Comparison of ENCODE assay signal across 35 cellular contexts in genomic region chr18:25329783-25330182, GRCh38. TPM values are rescaled to one million over a fixed set of nuclear protein-coding genes. Genes with fewer than 3 reads are reported as not detected.
DNase-seq lines count a peak whose midpoint lies in the region; ATAC-seq, FAIRE-seq and TF ChIP-seq lines count a peak whose summit lies in the region.
"Had no signal": no experiment of that assay in that cellular context is flagged by ENCODE, and none has a peak within 500 bp of the region (broad histone marks: within the 10 kb centered on the region; RNA-seq: fewer than 3 reads in every experiment).

No MANE protein-coding gene starts in this region.

- H3K23ac ChIP-seq in IMR-90 (ENCODE audit: low read depth, low read length) (no peak overlapping the region), H1 (ENCODE audit: insufficient read length) (no peak overlapping the region)

- no peak for ATAC-seq in IMR-90 (ENCODE audit: low read depth)
- ATAC-seq in GM19467 (IDR thresholded peaks at IDR 0.05; ENCODE audit: unreplicated experiment): no peak
- no peak for ATAC-seq in GM21786 (IDR thresholded peaks at IDR 0.05; ENCODE audit: unreplicated experiment)
- ATAC-seq: activated CD4-positive, alpha-beta T cell treated with anti-CD3 and anti-CD28 coated beads for 36 hours; activated CD8-positive, alpha-beta T cell treated with anti-CD3 and anti-CD28 coated beads, Interleukin-2, amount 10 ng/mL, durations not matched to agents 7 days and 5 days; foreskin keratinocyte; heart left ventricle; lower lobe of right lung; naive thymus-derived CD4-positive, alpha-beta T cell; T-helper 17 cell had no signal

- no peak overlapping the region for H2BK15ac ChIP-seq in IMR-90 (ENCODE audit: low read depth, low read length)
- no peak overlapping the region for H2BK15ac ChIP-seq in H1 (ENCODE audit: low read length)

- in situ Hi-C loops in ACHN (cut with HindIII; ENCODE audit: low pct_ligation_motif_present, low pct_unique_long_range_greater_than_20kb, low sequenced_read_pairs): no loop called here
- in situ Hi-C loops in IMR-90 (cut with MboI; ENCODE audit: low sequenced_read_pairs): no loop called here

- BruUV-seq in IMR-90 (replicated peaks; lab: Mats Ljungman, UMichigan): no TSS peak

- TF ChIP-seq CTCF in IMR-90 (conservative IDR thresholded peaks at IDR 0.05; ENCODE audit: low read depth, low read length): no peak
- no peak for TF ChIP-seq CTCF in H1 (IDR thresholded peaks at IDR 0.05; ENCODE audit: control extremely low read depth in 1 of 3, insufficient read depth in 1 of 3, low read depth in 1 of 3, low read length in 3 of 3)

- H4K20me1 ChIP-seq in IMR-90 (ENCODE audit: insufficient read depth, low read length) (peaks cover 28% of the 10 kb centered on the region), H1 (replicated peaks in 1 of 2; ENCODE audit: control insufficient read depth in 1 of 2, insufficient read depth in 2 of 2, low read length in 2 of 2) (peaks cover 0 to 2% of the 10 kb centered on the region in 2 experiments)

- POLR2A ChIA-PET in IMR-90 (lab: Charles Lee; ENCODE audit: unreplicated experiment) (no interaction called here), H1 (lab: Charles Lee; ENCODE audit: partially characterized antibody) (no interaction called here)

- H2AK9ac ChIP-seq in IMR-90 (replicated peaks; ENCODE audit: low read depth, low read length, poor library complexity): peak overlapping the region; percentile 39

- H4K5ac ChIP-seq in IMR-90 (ENCODE audit: low read depth, low read length): no peak overlapping the region
- H4K5ac ChIP-seq in H1 (ENCODE audit: insufficient read length, low read depth, low read length): no peak overlapping the region

- H3K9me1 ChIP-seq in IMR-90 (ENCODE audit: insufficient read depth, low read length): peaks cover 7% of the 10 kb centered on the region; the same call in 1 of the 2 replicates

- H3K27ac ChIP-seq in IMR-90 (ENCODE audit: insufficient read depth, low read length) (no peak overlapping the region), H1 (ENCODE audit: low read depth, low read length) (no peak overlapping the region)
- H3K27ac ChIP-seq: adrenal gland, esophagus muscularis mucosa, foreskin keratinocyte, heart left ventricle, lower lobe of right lung, sigmoid colon, stomach, uterus had no signal

- H2AFZ ChIP-seq in IMR-90 (replicated peaks; ENCODE audit: low read length, poor library complexity) (no peak overlapping the region), H1 (ENCODE audit: low read length) (no peak overlapping the region)

- H3K4me3 ChIP-seq in IMR-90 (ENCODE audit: insufficient read depth, low read depth, low read length) (no peak overlapping the region), H1 (ENCODE audit: extremely low read depth in 1 of 4, insufficient read depth in 2 of 4, low read depth in 3 of 4, low read length in 4 of 4) (no peak overlapping the region)
- H3K4me3 ChIP-seq: adrenal gland, esophagus muscularis mucosa, heart left ventricle, lower lobe of right lung, MG63, sigmoid colon, stomach, uterus had no signal

- no peak overlapping the region for H3K56ac ChIP-seq in IMR-90 (ENCODE audit: extremely low read depth, insufficient read depth, low read length)
- no peak overlapping the region for H3K56ac ChIP-seq in H1 (replicated peaks; ENCODE audit: insufficient read length, low read depth, low read length)

- H3K4me1 ChIP-seq in IMR-90 (ENCODE audit: control insufficient read depth, insufficient read depth, low read length) (0 out of 2 replicates have a peak, but pooled peaks cover 3% of the 10 kb centered on the region), H1 (replicated peaks in 1 of 4; ENCODE audit: control insufficient read depth in 3 of 4, insufficient read depth in 4 of 4, low read length in 3 of 4) (peaks cover 0 to 12% (median 6%) of the 10 kb centered on the region in 4 experiments; a peak in 2 of 7 replicates)
- H3K4me1 ChIP-seq: foreskin keratinocyte, uterus had no signal

- H3K79me2 ChIP-seq in H1 (ENCODE audit: control insufficient read depth in 1 of 2, insufficient read depth in 2 of 2, low read length in 2 of 2): peaks cover 0 to 34% of the 10 kb centered on the region in 2 experiments; a peak in 2 of 4 replicates

- H3K14ac ChIP-seq in IMR-90 (replicated peaks; ENCODE audit: low read depth, low read length) (no peak overlapping the region), H1 (ENCODE audit: insufficient read length) (no peak overlapping the region)

- H2BK120ac ChIP-seq in IMR-90 (ENCODE audit: low read depth, low read length) (no peak overlapping the region), H1 (replicated peaks; ENCODE audit: low read depth, low read length) (no peak overlapping the region)

- no peak for FAIRE-seq in H1 (lab: Jason Lieb, UNC)
- FAIRE-seq: HTR-8/SVneo had no signal

- no peak overlapping the region for H2BK20ac ChIP-seq in IMR-90 (ENCODE audit: low read depth, low read length)
- H2BK20ac ChIP-seq in H1 (ENCODE audit: low read length): no peak overlapping the region

- dilution Hi-C loops in IMR-90 (cut with HindIII; ENCODE audit: low sequenced_read_pairs, unreplicated experiment): no loop called here

- H3K9ac ChIP-seq in IMR-90 (ENCODE audit: low read depth, low read length) (no peak overlapping the region), H1 (replicated peaks in 1 of 4; ENCODE audit: extremely low read depth in 1 of 4, low read depth in 3 of 4, low read length in 3 of 4) (no peak overlapping the region)
- H3K9ac ChIP-seq: SK-N-SH had no signal

- H2AK5ac ChIP-seq in IMR-90 (ENCODE audit: low read depth, low read length): no peak overlapping the region
- no peak overlapping the region for H2AK5ac ChIP-seq in H1 (ENCODE audit: low read depth, low read length)

- DNase-seq in ACHN (peak; percentile 7), IMR-90 (no peak), NCI-H2227 treated with DMSO at 0.1 percent for 48 hours (lab: John Stamatoyannopoulos, UW) (peak; percentile 38), H1 (ENCODE audit: low read depth in 1 of 2, low spot score in 2 of 2) (no peak), cerebellar cortex (ENCODE audit: low spot score) (no peak), NCI-H446 treated with DMSO at 0.1 percent for 48 hours (lab: John Stamatoyannopoulos, UW) (no peak)
- DNase-seq: activated CD4-positive, alpha-beta T cell treated with anti-CD3 and anti-CD28 coated beads for 36 hours; activated CD8-positive, alpha-beta T cell treated with anti-CD3 and anti-CD28 coated beads, Interleukin-2, amount 10 ng/mL, durations not matched to agents 7 days and 5 days; activated naive CD4-positive, alpha-beta T cell treated with anti-CD3 and anti-CD28 coated beads, Interleukin-2, amount 10 ng/mL, durations not matched to agents 7 days and 5 days; adrenal gland; CD4-positive, CD25-positive, alpha-beta regulatory T cell; central memory CD4-positive, alpha-beta T cell; endodermal cell; foreskin keratinocyte; heart left ventricle; HFFc6; KG1; lower lobe of right lung; MG63; naive thymus-derived CD4-positive, alpha-beta T cell; NCI-H1417 treated with DMSO at 0.1 percent for 48 hours; NCI-H2081; NCI-H446; nucleus accumbens; sigmoid colon; SK-N-SH; stimulated activated CD4-positive, alpha-beta T cell treated with anti-CD3 and anti-CD28 coated beads, Interleukin-12 subunit alpha, Interleukin-12 subunit beta, amount 100 ng/mL, for 4 hours; stimulated activated CD4-positive, alpha-beta T cell treated with anti-CD3 and anti-CD28 coated beads, Interleukin-2, amount 100 ng/mL, for 48 hours; stomach; T-helper 17 cell; uterus had no signal

- H4K8ac ChIP-seq in IMR-90 (ENCODE audit: low read depth in 2 of 2, low read length in 2 of 2): no peak overlapping the region
- H4K8ac ChIP-seq in H1 (ENCODE audit: extremely low read depth, insufficient read depth, low read length): no peak overlapping the region

- intact Hi-C loops in IMR-90 (cut with micrococcal nuclease): no loop called here

- no peak for TF ChIP-seq EP300 in H1 (IDR thresholded peaks at IDR 0.05; ENCODE audit: borderline replicate concordance in 1 of 2, low read depth in 2 of 2, low read length in 2 of 2)

- no peak overlapping the region for H3K18ac ChIP-seq in IMR-90 (ENCODE audit: low read depth, low read length)
- H3K18ac ChIP-seq in H1 (ENCODE audit: extremely low read depth, low read length): no peak overlapping the region

- H3K4me2 ChIP-seq in IMR-90 (ENCODE audit: low read depth, low read length): no peak overlapping the region
- H3K4me2 ChIP-seq in H1 (ENCODE audit: insufficient read depth in 1 of 2, low read depth in 2 of 2, low read length in 2 of 2): no peak overlapping the region
- H3K4me2 ChIP-seq: SK-N-SH had no signal

- no peak overlapping the region for H2BK12ac ChIP-seq in H1 (ENCODE audit: low read depth, low read length)

- H4K91ac ChIP-seq in IMR-90 (ENCODE audit: insufficient read depth, low read depth, low read length) (no peak overlapping the region), H1 (replicated peaks; ENCODE audit: insufficient read length, low read length) (no peak overlapping the region)

- no peaks in the 10 kb centered on the region for H3K23me2 ChIP-seq in H1 (ENCODE audit: low read depth, low read length)

- peaks cover 8% of the 10 kb centered on the region for H3K36me3 ChIP-seq in IMR-90 (ENCODE audit: control insufficient read depth, insufficient read depth, low read length)
- H3K36me3 ChIP-seq in H1 (ENCODE audit: control insufficient read depth in 2 of 4, insufficient read depth in 4 of 4, low read length in 3 of 4): no peaks in the 10 kb centered on the region
- H3K36me3 ChIP-seq: adrenal gland, esophagus muscularis mucosa, heart left ventricle, lower lobe of right lung, MG63, sigmoid colon, stomach, uterus had no signal

- WGBS in IMR-90 (ENCODE audit: extremely low coverage in 2 of 2, insufficient read length in 1 of 2), 2 experiments: no CpG with 5 or more reads among the region's 1 CpG
- 95% methylated on average over 1 of the region's 1 CpG; no CpG with 5 or more reads in 1 of the 2 experiments for WGBS in H1 (ENCODE audit: extremely low coverage in 1 of 2, insufficient coverage in 1 of 2, insufficient read length in 1 of 2, insufficient replicate concordance in 2 of 2, low coverage in 1 of 2, low lambda C conversion rate in 2 of 2, missing lambda C conversion rate in 1 of 2), 2 experiments

- H3K9me3 ChIP-seq in IMR-90 (ENCODE audit: control insufficient read depth, insufficient read depth, low read length) (no peaks in the 10 kb centered on the region), H1 (ENCODE audit: insufficient read depth in 2 of 2, low read depth in 1 of 2, low read length in 1 of 2) (no peaks in the 10 kb centered on the region)
- H3K9me3 ChIP-seq: adrenal gland, esophagus muscularis mucosa, heart left ventricle, lower lobe of right lung, MG63, sigmoid colon, SK-N-SH, stomach, uterus had no signal

- H3K27me3 ChIP-seq in IMR-90 (ENCODE audit: control insufficient read depth, insufficient read depth, low read length): no peaks in the 10 kb centered on the region
- no peaks in the 10 kb centered on the region for H3K27me3 ChIP-seq in H1 (replicated peaks in 1 of 4; ENCODE audit: control insufficient read depth in 3 of 4, extremely low read depth in 1 of 4, insufficient read depth in 3 of 4, low read length in 3 of 4)
- H3K27me3 ChIP-seq: adrenal gland, foreskin keratinocyte, heart left ventricle, MG63, sigmoid colon, stomach, uterus had no signal

- TF ChIP-seq RAD21 in IMR-90 (IDR thresholded peaks at IDR 0.05; ENCODE audit: low read length) (no peak), H1 (IDR thresholded peaks at IDR 0.05 in 1 of 2, conservative IDR thresholded peaks at IDR 0.05 in 1 of 2; ENCODE audit: low read depth in 2 of 2, low read length in 2 of 2) (no peak)

- H3K4ac ChIP-seq in IMR-90 (ENCODE audit: low read depth, low read length): no peak overlapping the region
- H3K4ac ChIP-seq in H1 (replicated peaks; ENCODE audit: insufficient read length, low read depth, low read length): no peak overlapping the region

- CTCF ChIA-PET in IMR-90 (lab: Yijun Ruan, JAX): interaction anchor here (0.5 kb wide), 1 partner anchor 800 kb away, joined by 4 read pairs; no protein-coding TSS in a partner anchor
- CTCF ChIA-PET in H1 (lab: Charles Lee; ENCODE audit: partially characterized antibody): interaction anchor here (1.2 to 1.5 kb wide), 2 partner anchors 15 to 18 kb away, joined by 4 read pairs; no protein-coding TSS in a partner anchor

- TF ChIP-seq POLR2A in IMR-90 (IDR thresholded peaks at IDR 0.05; ENCODE audit: low read depth, low read length) (no peak), H1 (IDR thresholded peaks at IDR 0.05; ENCODE audit: control extremely low read depth in 1 of 2, low read depth in 2 of 2, low read length in 2 of 2) (no peak)

- H2BK5ac ChIP-seq in IMR-90 (ENCODE audit: low read depth, low read length, poor library complexity, severe bottlenecking) (no peak overlapping the region), H1 (ENCODE audit: low read depth, low read length) (no peak overlapping the region)

- H3K79me1 ChIP-seq in IMR-90 (ENCODE audit: low read depth in 1 of 2, low read length in 2 of 2) (peaks cover 36 to 61% of the 10 kb centered on the region in 2 experiments), H1 (ENCODE audit: low read depth, low read length) (no peaks in the 10 kb centered on the region; the same call in 1 of the 2 replicates)

RNA-seq across cellular contexts. Expression of gene ZNF521, which starts 22.2 kb away (rescaled TPM):
- total RNA-seq in IMR-90 (2012; rRNA removed): 44.7 and 59.3 TPM in 2 replicates
- polyA plus RNA-seq in IMR-90 (2012; rRNA removed) (21.5 and 30.2 TPM in 2 replicates), H1 (2011; rRNA removed) (9.5 and 12.6 TPM in 2 replicates)
- 18.6 and 25.8 TPM in 2 replicates for polyA plus RNA-seq in IMR-90 (2012; cell fraction: cytosol; rRNA removed)
- polyA plus RNA-seq in IMR-90 (2012; cell fraction: nucleus; rRNA removed; ENCODE audit: low replicate concordance): 17.7 and 26.3 TPM in 2 replicates
- 15.8 and 16.8 TPM in 2 replicates for total RNA-seq in H1 (2021; fragmentation: NEBNext Ultra II Directional; extraction: Animal tissue kit (Norgen Biotek cat#: 25700))
- 24.2 TPM for polyA plus RNA-seq in H1 (2011; cell fraction: cytosol; rRNA removed)
- polyA plus RNA-seq in H1 (2011; cell fraction: nucleus; rRNA removed): 27.7 TPM
- polyA plus RNA-seq in H1 (2012, experiment 1 of 2): 8.9 to 12.8 TPM (median 10.5 TPM) in 4 replicates
- polyA plus RNA-seq in H1 (2012, experiment 2 of 2): 0.41 TPM
- 3.7 TPM for polyA plus RNA-seq in H1 (2013, experiment 1 of 2)
- 2.9 TPM for polyA plus RNA-seq in H1 (2013, experiment 2 of 2)
- 84.4 and 98.4 TPM in 2 replicates for polyA minus RNA-seq in H1 (2011; rRNA and poly(A)+ RNA removed)
- 14.1 TPM for polyA minus RNA-seq in H1 (2011; cell fraction: cytosol; rRNA and poly(A)+ RNA removed)
- polyA minus RNA-seq in H1 (2011; cell fraction: nucleus; rRNA and poly(A)+ RNA removed): 120 TPM
- total RNA-seq: activated CD4-positive, alpha-beta T cell treated with anti-CD3 and anti-CD28 coated beads for 36 hours; activated CD8-positive, alpha-beta T cell treated with anti-CD3 and anti-CD28 coated beads, Interleukin-2, amount 10 ng/mL, durations not matched to agents 7 days and 5 days; foreskin keratinocyte had no signal
- polyA plus RNA-seq: CD4-positive, CD25-positive, alpha-beta regulatory T cell; foreskin keratinocyte; naive thymus-derived CD4-positive, alpha-beta T cell had no signal

Comparison
In these comparisons a context has a peak if more than half of its experiments do, and no peak if none do; other contexts are left out.
1. DNase-seq: peak in ACHN (single experiment) and NCI-H2227 treated with DMSO at 0.1 percent for 48 hours (single experiment); none in IMR-90 (single experiment), H1 (0 of 2), cerebellar cortex (single experiment) and NCI-H446 treated with DMSO at 0.1 percent for 48 hours (single experiment).